Comparison of ENCODE assay signal across 9 cellular contexts in the genomic region with DNA sequence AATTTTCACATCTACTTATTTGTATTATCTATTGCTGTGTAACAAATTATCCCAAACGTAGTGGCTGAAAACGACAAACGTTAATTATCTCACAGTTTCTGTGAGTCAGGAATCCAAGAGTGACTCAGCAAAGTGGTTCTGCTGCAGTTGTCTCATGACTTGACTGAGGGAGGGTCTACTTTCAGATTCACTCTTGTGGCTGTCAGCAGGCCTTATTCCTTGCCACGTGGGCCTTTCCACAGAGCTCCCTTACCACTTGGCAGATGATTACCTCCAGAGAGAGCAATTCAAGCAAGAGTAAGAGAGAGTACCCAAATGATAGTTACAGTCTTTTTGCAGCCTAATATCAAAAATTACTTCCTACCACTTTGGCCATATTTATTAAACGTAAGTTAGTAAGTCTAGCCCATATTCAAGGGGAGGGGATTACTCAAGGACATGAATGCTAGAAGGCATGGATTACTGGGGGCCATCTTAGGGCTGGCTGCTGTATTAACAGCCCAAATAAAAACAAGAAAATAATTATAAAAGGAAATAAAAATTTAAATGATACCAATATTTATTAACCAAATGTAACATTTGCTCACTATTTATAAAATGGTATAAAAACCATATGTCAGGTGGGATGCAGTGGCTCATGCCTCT. TPM values are rescaled to one million over a fixed set of nuclear protein-coding genes. Genes with fewer than 3 reads are reported as not detected.
DNase-seq lines count a peak whose midpoint lies in the region; ATAC-seq and TF ChIP-seq lines count a peak whose summit lies in the region.
"Had no signal": no experiment of that assay in that cellular context is flagged by ENCODE, and none has a peak within 500 bp of the region (broad histone marks: within the 10 kb centered on the region; RNA-seq: fewer than 3 reads in every experiment).

No MANE protein-coding gene starts in this region.

- H3K4me1 ChIP-seq in Caco-2 (no peaks in the 10 kb centered on the region; the same call in 1 of the 2 replicates), adipocyte (ENCODE audit: control insufficient read depth, insufficient read depth, low read length) (no peaks in the 10 kb centered on the region)

- H3K4me3 ChIP-seq in Caco-2 (ENCODE audit: low read depth, low read length) (no peak overlapping the region), adipocyte (ENCODE audit: low read length) (no peak overlapping the region)

- TF ChIP-seq CTCF in Caco-2 (IDR thresholded peaks at IDR 0.05; ENCODE audit: insufficient read depth in 1 of 2, low read depth in 1 of 2, low read length in 1 of 2, severe bottlenecking in 1 of 2, unreplicated experiment in 1 of 2) = no peak
- no peak for TF ChIP-seq CTCF in CD4-positive, alpha-beta T cell (IDR thresholded peaks at IDR 0.05)

- no peak overlapping the region for H3K4me3 Mint-ChIP-seq in Caco-2 (ENCODE audit: unreplicated experiment)
- H3K4me3 Mint-ChIP-seq in natural killer cell treated with Interleukin-12 subunit alpha and Interleukin-12 subunit beta and Interleukin-15 and Interleukin-18, amount 100 ng/mL, for 72 hours = peak overlapping the region; percentile 30
- no peak overlapping the region for H3K4me3 Mint-ChIP-seq in CD4-positive, alpha-beta T cell

- no peaks in the 10 kb centered on the region for H3K4me1 Mint-ChIP-seq in Caco-2 (ENCODE audit: low read depth, unreplicated experiment)
- H3K4me1 Mint-ChIP-seq in natural killer cell treated with Interleukin-12 subunit alpha and Interleukin-12 subunit beta and Interleukin-15 and Interleukin-18, amount 100 ng/mL, for 72 hours (ENCODE audit: low read depth in 2 of 2) = peaks cover 8 to 12% of the 10 kb centered on the region in 2 donors
- H3K4me1 Mint-ChIP-seq in CD4-positive, alpha-beta T cell (ENCODE audit: low read depth) = no peaks in the 10 kb centered on the region

- H3K27me3 Mint-ChIP-seq in Caco-2 (ENCODE audit: insufficient read depth, unreplicated experiment) = no peaks in the 10 kb centered on the region
- H3K27me3 Mint-ChIP-seq in natural killer cell treated with Interleukin-12 subunit alpha and Interleukin-12 subunit beta and Interleukin-15 and Interleukin-18, amount 100 ng/mL, for 72 hours = no peaks in the 10 kb centered on the region
- no peaks in the 10 kb centered on the region for H3K27me3 Mint-ChIP-seq in CD4-positive, alpha-beta T cell

- no peaks in the 10 kb centered on the region for H3K36me3 Mint-ChIP-seq in Caco-2 (ENCODE audit: insufficient read depth, unreplicated experiment)
- H3K36me3 Mint-ChIP-seq in natural killer cell treated with Interleukin-12 subunit alpha and Interleukin-12 subunit beta and Interleukin-15 and Interleukin-18, amount 100 ng/mL, for 72 hours = no peaks in the 10 kb centered on the region
- peaks cover 29% of the 10 kb centered on the region for H3K36me3 Mint-ChIP-seq in CD4-positive, alpha-beta T cell (ENCODE audit: low read depth)

- ATAC-seq in GM19452 (IDR thresholded peaks at IDR 0.05; ENCODE audit: unreplicated experiment) = peak; percentile 89
- peak; percentile 87 to 98 for ATAC-seq in natural killer cell treated with Interleukin-12 subunit alpha and Interleukin-12 subunit beta and Interleukin-15 and Interleukin-18, amount 100 ng/mL, for 72 hours
- no peak for ATAC-seq in CD4-positive, alpha-beta T cell (ENCODE audit: poor library complexity)

- no TSS peak for BruUV-seq in Caco-2 (replicated peaks; lab: Mats Ljungman, UMichigan)

- H3K27ac Mint-ChIP-seq in Caco-2 (ENCODE audit: unreplicated experiment) = peak overlapping the region; percentile 42
- peak overlapping the region; percentile 70 to 71 for H3K27ac Mint-ChIP-seq in natural killer cell treated with Interleukin-12 subunit alpha and Interleukin-12 subunit beta and Interleukin-15 and Interleukin-18, amount 100 ng/mL, for 72 hours
- no peak overlapping the region for H3K27ac Mint-ChIP-seq in CD4-positive, alpha-beta T cell

- no peak overlapping the region for H3K9ac ChIP-seq in adipocyte (ENCODE audit: low read length)

- no peaks in the 10 kb centered on the region for H3K27me3 ChIP-seq in Caco-2 (replicated peaks; ENCODE audit: control insufficient read depth, insufficient read depth, low read length)
- no peaks in the 10 kb centered on the region for H3K27me3 ChIP-seq in adipocyte (replicated peaks; ENCODE audit: control insufficient read depth, insufficient read depth, low read length)
- no peaks in the 10 kb centered on the region for H3K27me3 ChIP-seq in CD4-positive, alpha-beta T cell (ENCODE audit: control insufficient read depth, insufficient read depth, low read length)

- POLR2A ChIA-PET in Caco-2 (lab: Charles Lee) = no interaction called here
- POLR2A ChIA-PET in CD4-positive, alpha-beta T cell (lab: Charles Lee) = no interaction called here

- intact Hi-C loops in Caco-2 (cut with micrococcal nuclease; ENCODE audit: unreplicated experiment) = loop anchor here (2.0 kb wide), 1 partner anchor 49 kb away; a partner anchor contains a TSS
- intact Hi-C loops in CD4-positive, alpha-beta T cell (cut with DNase I, micrococcal nuclease) = no loop called here

- no peak overlapping the region for H3K27ac ChIP-seq in CD4-positive, alpha-beta T cell (ENCODE audit: low read depth, low read length)
- H3K27ac ChIP-seq: epithelial cell of prostate had no signal

- H3K9me3 ChIP-seq in Caco-2 = no peaks in the 10 kb centered on the region
- H3K9me3 ChIP-seq in adipocyte (ENCODE audit: control insufficient read depth, low read length) = no peaks in the 10 kb centered on the region
- no peaks in the 10 kb centered on the region for H3K9me3 ChIP-seq in CD4-positive, alpha-beta T cell (ENCODE audit: control insufficient read depth, low read length)

- CTCF ChIA-PET in Caco-2 (lab: Charles Lee) = no interaction called here
- CTCF ChIA-PET in CD4-positive, alpha-beta T cell (lab: Charles Lee) = no interaction called here

- H3K36me3 ChIP-seq in Caco-2 (ENCODE audit: control insufficient read depth, insufficient read depth, low read length) (no peaks in the 10 kb centered on the region), adipocyte (ENCODE audit: control insufficient read depth, insufficient read depth, low read length, severe bottlenecking) (no peaks in the 10 kb centered on the region)

- no peaks in the 10 kb centered on the region for H3K9me3 Mint-ChIP-seq in Caco-2 (ENCODE audit: unreplicated experiment)
- no peaks in the 10 kb centered on the region for H3K9me3 Mint-ChIP-seq in natural killer cell treated with Interleukin-12 subunit alpha and Interleukin-12 subunit beta and Interleukin-15 and Interleukin-18, amount 100 ng/mL, for 72 hours
- H3K9me3 Mint-ChIP-seq in CD4-positive, alpha-beta T cell = no peaks in the 10 kb centered on the region

- DNase-seq in Caco-2 (peak; percentile 13 to 42), HT1080 (ENCODE audit: low read depth) (peak; percentile 82), adipocyte (ENCODE audit: low read depth) (peak; percentile 3), SKM-1 (lab: John Stamatoyannopoulos, UW; ENCODE audit: unreplicated experiment) (no peak), activated gamma-delta T cell (lab: John Stamatoyannopoulos, UW) (no peak)
- DNase-seq in natural killer cell treated with Interleukin-12 subunit alpha and Interleukin-12 subunit beta and Interleukin-15 and Interleukin-18, amount 100 ng/mL, for 72 hours (ENCODE audit: low spot score) = no peak
- no peak for DNase-seq in CD4-positive, alpha-beta T cell

RNA-seq across cellular contexts. Expression of a gene that starts 48.7 kb away (rescaled TPM):
- 39.9 and 44.1 TPM in 2 replicates for total RNA-seq in Caco-2 (2022)
- 4.5 and 4.7 TPM in 2 replicates for total RNA-seq in HT1080 (2014; rRNA removed; shearing (Covaris generic))
- polyA plus RNA-seq in HT1080 (2015; cell fraction: cytosol; rRNA removed) = 4.0 and 7.4 TPM in 2 replicates
- 5.5 and 6.9 TPM in 2 replicates for polyA plus RNA-seq in HT1080 (2015; cell fraction: nucleus; rRNA removed)
- 10 to 100 TPM; 12.3 to 19.2 TPM for total RNA-seq in natural killer cell treated with Interleukin-12 subunit alpha and Interleukin-12 subunit beta and Interleukin-15 and Interleukin-18, amount 100 ng/mL, for 72 hours
- total RNA-seq in CD4-positive, alpha-beta T cell = 10 to 100 TPM in 1 of 2 experiments, 1 to 10 TPM in 1; 8.3 to 11.2 TPM

RNA-seq across cellular contexts. Expression of a gene that starts 53.9 kb away (rescaled TPM):
- 4.3 and 4.9 TPM in 2 replicates for total RNA-seq in Caco-2 (2022)
- total RNA-seq in HT1080 (2014; rRNA removed; shearing (Covaris generic)) = 1.6 and 2.6 TPM in 2 replicates
- 3.5 and 4.1 TPM in 2 replicates for polyA plus RNA-seq in HT1080 (2015; cell fraction: cytosol; rRNA removed)
- polyA plus RNA-seq in HT1080 (2015; cell fraction: nucleus; rRNA removed) = 11.1 and 11.3 TPM in 2 replicates
- total RNA-seq in natural killer cell treated with Interleukin-12 subunit alpha and Interleukin-12 subunit beta and Interleukin-15 and Interleukin-18, amount 100 ng/mL, for 72 hours = 1 to 10 TPM; 3.4 to 4.7 TPM
- 1 to 10 TPM; 9.0 to 9.6 TPM for total RNA-seq in CD4-positive, alpha-beta T cell

RNA-seq across cellular contexts. Expression of a gene that starts 54.5 kb away (rescaled TPM):
- 117 and 118 TPM in 2 replicates for total RNA-seq in Caco-2 (2022)
- 103 and 109 TPM in 2 replicates for total RNA-seq in HT1080 (2014; rRNA removed; shearing (Covaris generic))
- 67.7 and 82.8 TPM in 2 replicates for polyA plus RNA-seq in HT1080 (2015; cell fraction: cytosol; rRNA removed)
- polyA plus RNA-seq in HT1080 (2015; cell fraction: nucleus; rRNA removed) = 152 and 165 TPM in 2 replicates
- total RNA-seq in natural killer cell treated with Interleukin-12 subunit alpha and Interleukin-12 subunit beta and Interleukin-15 and Interleukin-18, amount 100 ng/mL, for 72 hours = 10 to 100 TPM; 76.4 to 90.2 TPM
- total RNA-seq in CD4-positive, alpha-beta T cell = 1 to 10 TPM; 6.2 to 7.7 TPM

Comparison
In these comparisons a context has a peak if more than half of its experiments do, and no peak if none do; other contexts are left out.
1. DNase-seq: peak in Caco-2 (2 of 2), HT1080 (single experiment) and adipocyte (single experiment); none in natural killer cell treated with Interleukin-12 subunit alpha and Interleukin-12 subunit beta and Interleukin-15 and Interleukin-18, amount 100 ng/mL, for 72 hours (single experiment), SKM-1 (single experiment), CD4-positive, alpha-beta T cell (0 of 10) and activated gamma-delta T cell (single experiment).
2. RNA of a gene that starts 54.5 kb away (total RNA-seq): 117 to 118 TPM in Caco-2, 103 to 109 TPM in HT1080 and 76.4 to 90.2 TPM in natural killer cell treated with Interleukin-12 subunit alpha and Interleukin-12 subunit beta and Interleukin-15 and Interleukin-18, amount 100 ng/mL, for 72 hours; 6.2 to 7.7 TPM in CD4-positive, alpha-beta T cell; every median in the first group is over 4 times any median in the second.